11 cellular contexts compared by ENCODE assay signal in genomic region chr5:94218374-94218773, GRCh38.
DNase-seq lines count a peak whose midpoint lies in the region; ATAC-seq and FAIRE-seq lines count a peak whose summit lies in the region.
"Had no signal": no experiment of that assay in that cellular context is flagged by ENCODE, and none has a peak within 500 bp of the region (broad histone marks: within the 10 kb centered on the region; RNA-seq: fewer than 3 reads in every experiment).

No MANE protein-coding gene starts in this region.

- intact Hi-C loops in Right ventricle myocardium inferior (cut with DNase I): no loop called here

- no peak for FAIRE-seq in HTR-8/SVneo (lab: Jason Lieb, UNC)
- FAIRE-seq: frontal cortex had no signal

- no peak for ATAC-seq in Right ventricle myocardium inferior

- DNase-seq in AG08395 (ENCODE audit: low spot score) (peak; percentile 87), HTR-8/SVneo (ENCODE audit: insufficient read length, low spot score) (peak; percentile 7), astrocyte of the hippocampus (ENCODE audit: low read depth, low spot score) (peak; percentile 94), kidney tubule cell (ENCODE audit: low spot score) (peak; percentile 98), Right ventricle myocardium inferior (ENCODE audit: missing footprints) (no peak), MV-4-11 (lab: John Stamatoyannopoulos, UW) (no peak)
- DNase-seq in stimulated activated CD4-positive, alpha-beta T cell treated with anti-CD3 and anti-CD28 coated beads, Interleukin-12 subunit alpha, Interleukin-12 subunit beta, amount 100 ng/mL, for 4 hours: no peak
- DNase-seq in activated CD8-positive, alpha-beta memory T cell treated with anti-CD3 and anti-CD28 coated beads, Interleukin-2, amount 50 U/mL, for 4 hours: no peak
- DNase-seq: activated CD4-positive, alpha-beta T cell treated with anti-CD3 and anti-CD28 coated beads, Interleukin-2, amount 10 ng/mL, durations not matched to agents 24 days and 14 days; NCI-H1694 treated with DMSO at 0.1 percent for 48 hours had no signal

Comparison
In these comparisons a context has a peak if more than half of its experiments do, and no peak if none do; other contexts are left out.
1. DNase-seq: peak in AG08395 (single experiment), HTR-8/SVneo (single experiment), astrocyte of the hippocampus (single experiment) and kidney tubule cell (single experiment); none in stimulated activated CD4-positive, alpha-beta T cell treated with anti-CD3 and anti-CD28 coated beads, Interleukin-12 subunit alpha, Interleukin-12 subunit beta, amount 100 ng/mL, for 4 hours (single experiment), Right ventricle myocardium inferior (single experiment), activated CD8-positive, alpha-beta memory T cell treated with anti-CD3 and anti-CD28 coated beads, Interleukin-2, amount 50 U/mL, for 4 hours (single experiment) and MV-4-11 (single experiment).